ENCODE assay signal across 10 cellular contexts in the genomic region with DNA sequence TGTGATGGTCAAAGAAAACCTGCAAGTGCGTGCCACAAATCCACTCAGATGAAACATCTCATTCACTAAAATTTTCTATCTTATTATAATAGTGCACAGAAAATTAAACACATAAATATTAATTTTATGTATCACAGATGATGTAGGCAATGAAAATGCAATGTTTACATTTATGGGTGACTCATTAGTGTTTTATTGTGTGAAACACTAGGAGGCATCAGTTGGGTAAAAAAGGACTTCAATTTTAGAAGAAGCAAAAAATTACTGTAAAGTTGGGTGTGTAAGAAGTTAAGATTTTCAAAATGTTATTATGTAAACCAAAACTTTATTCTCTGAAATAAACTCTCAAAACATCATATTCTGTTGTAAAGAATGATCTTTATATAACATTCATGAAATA. TPM values are rescaled to one million over a fixed set of nuclear protein-coding genes. Genes with fewer than 3 reads are reported as not detected.
DNase-seq lines count a peak whose midpoint lies in the region; ATAC-seq and TF ChIP-seq lines count a peak whose summit lies in the region.
"Had no signal": no experiment of that assay in that cellular context is flagged by ENCODE, and none has a peak within 500 bp of the region (broad histone marks: within the 10 kb centered on the region; RNA-seq: fewer than 3 reads in every experiment).

No MANE protein-coding gene starts in this region.

- H3K36me3 ChIP-seq in subcutaneous abdominal adipose tissue (ENCODE audit: control insufficient read depth in 5 of 5, insufficient read depth in 5 of 5, low read length in 5 of 5) = no peaks in the 10 kb centered on the region

- no peak for DNase-seq in GM13977 (ENCODE audit: low spot score)
- peak; percentile 55 for DNase-seq in NAMALWA (ENCODE audit: low spot score)
- DNase-seq in dorsolateral prefrontal cortex = no peak
- DNase-seq in islet precursor cell = no peak
- DNase-seq in iPS-NIHi11 (ENCODE audit: low spot score) = no peak
- DNase-seq: activated CD4-positive, alpha-beta memory T cell treated with anti-CD3 and anti-CD28 coated beads for 36 hours; kidney glomerular epithelial cell; NCI-H226 had no signal

- in situ Hi-C loops in GM13977 (cut with MboI; ENCODE audit: low pct_unique_long_range_greater_than_20kb, low sequenced_read_pairs, unreplicated experiment) = loop anchor here (25.0 kb wide), 1 partner anchor 408 kb away; no protein-coding TSS in a partner anchor

- H3K4me1 ChIP-seq in subcutaneous abdominal adipose tissue (ENCODE audit: control insufficient read depth in 5 of 5, insufficient read depth in 5 of 5, low read length in 5 of 5) = peaks cover 0 to 43% (median 21%) of the 10 kb centered on the region in 5 donors

- TF ChIP-seq CTCF in GM13977 (IDR thresholded peaks at IDR 0.05; ENCODE audit: extremely low read depth, insufficient read depth, missing control alignments) (peak; percentile 39), dorsolateral prefrontal cortex (IDR thresholded peaks at IDR 0.05 in 54 of 56, conservative IDR thresholded peaks at IDR 0.05 in 2 of 56; ENCODE audit: low read depth in 1 of 56, partially characterized antibody in 56 of 56) (peak in 14 of 56 donors; percentile 7 to 32 (median 16))

- peak overlapping the region in 50 of 59 donors; percentile 15 to 99 (median 96) for H3K27ac ChIP-seq in dorsolateral prefrontal cortex
- peak overlapping the region; percentile 53 for H3K27ac ChIP-seq in subcutaneous abdominal adipose tissue (ENCODE audit: low read depth, low read length)

- H3K9ac ChIP-seq in subcutaneous abdominal adipose tissue (ENCODE audit: low read length in 5 of 5) = no peak overlapping the region

- H3K27me3 ChIP-seq in dorsolateral prefrontal cortex = no peaks in the 10 kb centered on the region
- H3K27me3 ChIP-seq in subcutaneous abdominal adipose tissue (ENCODE audit: control insufficient read depth in 5 of 5, insufficient read depth in 4 of 5, low read length in 5 of 5) = no peaks in the 10 kb centered on the region

- H3K4me3 ChIP-seq in dorsolateral prefrontal cortex = peak overlapping the region; percentile 11 to 89 (median 78)
- H3K4me3 ChIP-seq in subcutaneous abdominal adipose tissue (ENCODE audit: low read depth in 1 of 5, low read length in 5 of 5) = peak overlapping the region in 2 of 5 donors; percentile 33 to 87

- no peak for ATAC-seq in GM21528 (IDR thresholded peaks at IDR 0.05; ENCODE audit: low FRiP score, unreplicated experiment)

- intact Hi-C loops in dorsolateral prefrontal cortex (cut with DNase I) = loop anchor here in 1 of 2 donors (10.0 kb wide), 1 partner anchor 54 kb away; no protein-coding TSS in a partner anchor

- no peaks in the 10 kb centered on the region for H3K9me3 ChIP-seq in subcutaneous abdominal adipose tissue (ENCODE audit: control insufficient read depth in 5 of 5, low read length in 5 of 5)

RNA-seq across cellular contexts. Expression of gene MEF2C, which starts 4.0 kb away (rescaled TPM):
- 100 to 1,000 TPM; 147 to 673 (median 441) TPM for total RNA-seq in dorsolateral prefrontal cortex
